In genomic region chr1:2569060-2569459, GRCh38 we compare ENCODE assay signal across 12 cellular contexts.
"Had no signal": no experiment of that assay in that cellular context is flagged by ENCODE, and none has a peak within 500 bp of the region (broad histone marks: within the 10 kb centered on the region; RNA-seq: fewer than 3 reads in every experiment).

No MANE protein-coding gene starts in this region.

- H3K27ac Mint-ChIP-seq: memory B cell; mesothelial cell of epicardium; natural killer cell; stimulated activated naive CD8-positive, alpha-beta T cell treated with anti-CD3 and anti-CD28 coated beads, Interleukin-15, Interleukin-2, amounts not matched to agents 100 ng/mL and 50 ng/mL, for 24 hours had no signal

- H3K27me3 Mint-ChIP-seq: effector memory CD8-positive, alpha-beta T cell; memory B cell; stimulated activated naive CD8-positive, alpha-beta T cell treated with anti-CD3 and anti-CD28 coated beads, Interleukin-15, Interleukin-2, amounts not matched to agents 100 ng/mL and 50 ng/mL, for 24 hours had no signal

- H3K4me1 Mint-ChIP-seq: mesothelial cell of epicardium had no signal

- H3K9me3 Mint-ChIP-seq: natural killer cell had no signal

- ATAC-seq: effector memory CD8-positive, alpha-beta T cell; gastrocnemius medialis; natural killer cell had no signal

- DNase-seq: effector memory CD8-positive, alpha-beta T cell; gastrocnemius medialis; islet precursor cell; left ventricle myocardium inferior; lower lobe of right lung; natural killer cell; stimulated activated CD4-positive, alpha-beta T cell treated with anti-CD3 and anti-CD28 coated beads, Interleukin-2, amount 100 ng/mL, for 48 hours; testis; transverse colon had no signal

- H3K4me3 Mint-ChIP-seq: effector memory CD8-positive, alpha-beta T cell; memory B cell; mesothelial cell of epicardium; natural killer cell; stimulated activated naive CD8-positive, alpha-beta T cell treated with anti-CD3 and anti-CD28 coated beads, Interleukin-15, Interleukin-2, amounts not matched to agents 100 ng/mL and 50 ng/mL, for 24 hours had no signal
